ENCODE assay signal across 22 cellular contexts in genomic region chr2:59540864-59541263, GRCh38.
"Had no signal": no experiment of that assay in that cellular context is flagged by ENCODE, and none has a peak within 500 bp of the region (broad histone marks: within the 10 kb centered on the region; RNA-seq: fewer than 3 reads in every experiment).

No MANE protein-coding gene starts in this region.

- DNase-seq: dorsolateral prefrontal cortex; effector memory CD4-positive, alpha-beta T cell; gastrocnemius medialis; heart right ventricle; hypothalamus; kidney glomerular epithelial cell; mesendoderm; naive B cell; occipital lobe; pancreas; right cardiac atrium; small intestine; stimulated activated CD4-positive, alpha-beta T cell treated with anti-CD3 and anti-CD28 coated beads, Interleukin-12 subunit alpha, Interleukin-12 subunit beta, amount 100 ng/mL, for 4 hours; stimulated activated CD4-positive, alpha-beta T cell treated with anti-CD3 and anti-CD28 coated beads, Interleukin-2, amount 100 ng/mL, for 48 hours; stimulated activated CD8-positive, alpha-beta memory T cell treated with anti-CD3 and anti-CD28 coated beads, Interleukin-4, amount 100 ng/mL, for 48 hours; stimulated activated naive CD8-positive, alpha-beta T cell treated with anti-CD3 and anti-CD28 coated beads, Interleukin-15, Interleukin-2, amounts not matched to agents 100 U/mL and 50 U/mL, for 24 hours; thyroid gland; uterus had no signal

- H3K4me3 ChIP-seq: dorsolateral prefrontal cortex, esophagus muscularis mucosa, gastrocnemius medialis, heart right ventricle, pancreas, suprapubic skin, thyroid gland, uterus had no signal

- H3K27ac ChIP-seq: dorsolateral prefrontal cortex, epithelial cell of prostate, esophagus muscularis mucosa, gastrocnemius medialis, heart right ventricle, pancreas, suprapubic skin, thyroid gland, uterus had no signal

- ATAC-seq: gastrocnemius medialis; heart right ventricle; pancreas; right cardiac atrium; stimulated activated effector memory CD8-positive, alpha-beta T cell treated with anti-CD3 and anti-CD28 coated beads, Interleukin-12 subunit alpha, Interleukin-12 subunit beta, amount 100 ng/mL, for 72 hours; stimulated activated naive CD8-positive, alpha-beta T cell treated with anti-CD3 and anti-CD28 coated beads, Interleukin-15, Interleukin-2, amounts not matched to agents 100 U/mL and 50 U/mL, for 24 hours had no signal
